Comparison of ENCODE assay signal across 9 cellular contexts in the genomic region with DNA sequence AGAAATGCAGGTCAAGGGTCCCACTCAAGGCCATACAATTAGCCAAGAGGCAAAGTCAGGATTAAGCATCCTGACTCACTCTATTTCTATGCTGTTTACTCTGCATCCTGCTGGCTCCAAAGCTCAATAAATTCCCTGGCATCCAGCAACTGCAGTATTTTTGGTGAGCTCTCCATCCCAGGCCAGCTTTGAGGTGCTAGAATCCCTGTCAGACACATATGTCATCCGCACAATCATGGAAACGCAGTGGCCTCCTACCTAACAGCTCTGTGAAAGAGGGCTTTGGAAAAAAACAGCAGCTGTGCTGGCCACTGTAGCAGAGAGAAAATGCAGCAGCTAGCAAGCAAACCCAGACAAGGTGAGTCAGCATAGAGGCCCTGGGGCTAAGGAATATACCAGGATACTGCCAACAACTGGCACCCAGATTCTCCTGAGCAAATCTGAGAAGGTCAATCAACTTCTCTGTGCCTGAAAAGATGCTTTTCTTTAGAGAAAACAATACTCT. TPM values are rescaled to one million over a fixed set of nuclear protein-coding genes. Genes with fewer than 3 reads are reported as not detected.
A peak's percentile ranks its signal among the peaks of the same experiment; 100 is the strongest.
DNase-seq lines count a peak whose midpoint lies in the region; ATAC-seq and TF ChIP-seq lines count a peak whose summit lies in the region.
"Had no signal": no experiment of that assay in that cellular context is flagged by ENCODE, and none has a peak within 500 bp of the region (broad histone marks: within the 10 kb centered on the region; RNA-seq: fewer than 3 reads in every experiment).

No MANE protein-coding gene starts in this region.

- DNase-seq in NCI-H146 (lab: John Stamatoyannopoulos, UW): peak; percentile 13
- no peak for DNase-seq in NCI-H146 treated with DMSO at 0.1 percent for 48 hours (lab: John Stamatoyannopoulos, UW; ENCODE audit: unreplicated experiment)
- DNase-seq in RWPE2 (ENCODE audit: low spot score): peak; percentile 77
- DNase-seq in skeletal muscle cell (ENCODE audit: low read depth): peak; percentile 25
- DNase-seq in colonic mucosa: no peak

- peaks cover 15% of the 10 kb centered on the region for H3K4me1 ChIP-seq in RWPE2 (ENCODE audit: insufficient read depth, poor library complexity, severe bottlenecking)
- no peaks in the 10 kb centered on the region for H3K4me1 ChIP-seq in colonic mucosa

- H3K4me3 ChIP-seq in RWPE2 (ENCODE audit: severe bottlenecking) (no peak overlapping the region), skeletal muscle cell (ENCODE audit: low read depth, low read length) (no peak overlapping the region), colonic mucosa (no peak overlapping the region)

- no peak for TF ChIP-seq CTCF in RWPE2 (IDR thresholded peaks at IDR 0.05; ENCODE audit: poor library complexity, severe bottlenecking)
- TF ChIP-seq CTCF in colonic mucosa (IDR thresholded peaks at IDR 0.05): no peak

- peak; percentile 91 for ATAC-seq in RWPE2 (ENCODE audit: low read depth)
- ATAC-seq in esophagus mucosa: peak; percentile 77
- ATAC-seq in GM18517 (IDR thresholded peaks at IDR 0.05; ENCODE audit: unreplicated experiment): no peak
- no peak for ATAC-seq in HG03095 (IDR thresholded peaks at IDR 0.05; ENCODE audit: unreplicated experiment)
- ATAC-seq: HepG2 had no signal

- intact Hi-C loops in colonic mucosa (cut with DNase I): loop anchor here (2.0 to 5.0 kb wide), 2 partner anchors 120 to 476 kb away; no protein-coding TSS in a partner anchor

- H3K27ac ChIP-seq in RWPE2 (ENCODE audit: poor library complexity, severe bottlenecking): peak overlapping the region; percentile 36
- no peak overlapping the region for H3K27ac ChIP-seq in colonic mucosa

- H3K9ac ChIP-seq in colonic mucosa (ENCODE audit: low read depth in 2 of 2, low read length in 2 of 2): no peak overlapping the region

- H3K27me3 ChIP-seq in RWPE2 (ENCODE audit: insufficient read depth, poor library complexity, severe bottlenecking) (no peaks in the 10 kb centered on the region), colonic mucosa (no peaks in the 10 kb centered on the region)

- no peaks in the 10 kb centered on the region for H3K36me3 ChIP-seq in RWPE2 (ENCODE audit: low read depth)
- no peaks in the 10 kb centered on the region for H3K36me3 ChIP-seq in colonic mucosa

- no peaks in the 10 kb centered on the region for H3K9me3 ChIP-seq in RWPE2 (ENCODE audit: severe bottlenecking)
- no peaks in the 10 kb centered on the region for H3K9me3 ChIP-seq in colonic mucosa

RNA-seq across cellular contexts. Expression of gene ANKEF1, which starts 58.4 kb away (rescaled TPM):
- total RNA-seq in esophagus mucosa (6.7 TPM), colonic mucosa (1 to 10 TPM; 4.8 to 9.2 TPM)

Comparison
In these comparisons a context has a peak if more than half of its experiments do, and no peak if none do; other contexts are left out.
1. DNase-seq: peak in NCI-H146 (single experiment), RWPE2 (single experiment) and skeletal muscle cell (single experiment); none in NCI-H146 treated with DMSO at 0.1 percent for 48 hours (single experiment) and colonic mucosa (single experiment).
2. ATAC-seq: peak in RWPE2 (single experiment) and esophagus mucosa (single experiment); none in GM18517 (single experiment) and HG03095 (single experiment).